9 cellular contexts compared by ENCODE assay signal in genomic region chr5:1003296-1003937, GRCh38. TPM values are rescaled to one million over a fixed set of nuclear protein-coding genes. Genes with fewer than 3 reads are reported as not detected.
DNase-seq lines count a peak whose midpoint lies in the region; ATAC-seq and TF ChIP-seq lines count a peak whose summit lies in the region.
"Had no signal": no experiment of that assay in that cellular context is flagged by ENCODE, and none has a peak within 500 bp of the region (broad histone marks: within the 10 kb centered on the region; RNA-seq: fewer than 3 reads in every experiment).

No MANE protein-coding gene starts in this region.

- H2AFZ ChIP-seq in neural progenitor cell (replicated peaks) = no peak overlapping the region

- peak; percentile 76 for DNase-seq in NCI-H2107 (lab: John Stamatoyannopoulos, UW)
- peak in 6 of 7 donors; percentile 10 to 50 (median 16) for DNase-seq in adrenal gland
- DNase-seq in neural progenitor cell (ENCODE audit: low spot score) = no peak
- DNase-seq in OCI-M2 (lab: John Stamatoyannopoulos, UW; ENCODE audit: unreplicated experiment) = no peak
- DNase-seq in GM13977 (ENCODE audit: low spot score) = no peak

- H3F3A ChIP-seq in neural progenitor cell (ENCODE audit: low read depth) = no peaks in the 10 kb centered on the region

- H3K27me3 ChIP-seq in adrenal gland (peaks cover 9% of the 10 kb centered on the region), neural progenitor cell (peaks cover 75% of the 10 kb centered on the region)

- no peak overlapping the region for H3K4me2 ChIP-seq in neural progenitor cell

- no peaks in the 10 kb centered on the region for H3K9me3 Mint-ChIP-seq in neural progenitor cell

- in situ Hi-C loops in GM13977 (cut with MboI; ENCODE audit: low pct_unique_long_range_greater_than_20kb, low sequenced_read_pairs, unreplicated experiment) = no loop called here

- H3K4me1 ChIP-seq in ES-I3 (ENCODE audit: insufficient read depth, low read length) (peaks cover 4% of the 10 kb centered on the region; the same call in 1 of the 2 replicates), adrenal gland (replicated peaks in 1 of 2) (peaks cover 0 to 12% of the 10 kb centered on the region in 2 donors), neural progenitor cell (no peaks in the 10 kb centered on the region)

- peaks cover 27% of the 10 kb centered on the region for H3K27me3 Mint-ChIP-seq in neural progenitor cell (ENCODE audit: insufficient read depth, low read depth)

- H3K36me3 ChIP-seq in ES-I3 (ENCODE audit: insufficient read depth, low read length) (no peaks in the 10 kb centered on the region), adrenal gland (replicated peaks in 1 of 2) (no peaks in the 10 kb centered on the region), neural progenitor cell (no peaks in the 10 kb centered on the region)
- H3K36me3 ChIP-seq: neutrophil had no signal

- no peak for TF ChIP-seq POLR2A in adrenal gland (IDR thresholded peaks at IDR 0.05)

- peak overlapping the region; percentile 68 for H3K4me3 Mint-ChIP-seq in neural progenitor cell

- TF ChIP-seq CTCF in adrenal gland (IDR thresholded peaks at IDR 0.05) (no peak), neural progenitor cell (IDR thresholded peaks at IDR 0.05) (no peak), GM13977 (IDR thresholded peaks at IDR 0.05; ENCODE audit: extremely low read depth, insufficient read depth, missing control alignments) (no peak)

- no peak overlapping the region for H3K27ac Mint-ChIP-seq in neural progenitor cell

- H3K9ac ChIP-seq in ES-I3 (ENCODE audit: low read depth, low read length) (peak overlapping the region; percentile 48; the same call in 1 of the 2 replicates), neural progenitor cell (no peak overlapping the region)

- 61 to 70% (median 67%) methylated on average over 20 to 21 of the region's 21 CpGs for WGBS in adrenal gland, 4 donors

- peaks cover 22% of the 10 kb centered on the region for H3K4me1 Mint-ChIP-seq in neural progenitor cell

- no peak for ATAC-seq in HG03025 (IDR thresholded peaks at IDR 0.05; ENCODE audit: low FRiP score, unreplicated experiment)
- no peak for ATAC-seq in GM18909 (IDR thresholded peaks at IDR 0.05; ENCODE audit: poor library complexity, unreplicated experiment)

- H3K4me3 ChIP-seq in adrenal gland = no peak overlapping the region
- no peak overlapping the region for H3K4me3 ChIP-seq in neural progenitor cell

- peaks cover 1% of the 10 kb centered on the region for H3K36me3 Mint-ChIP-seq in neural progenitor cell

- no peaks in the 10 kb centered on the region for H3K9me3 ChIP-seq in ES-I3 (ENCODE audit: control insufficient read depth, insufficient read depth, low read length)
- H3K9me3 ChIP-seq in adrenal gland (replicated peaks in 1 of 3) = no peaks in the 10 kb centered on the region
- no peaks in the 10 kb centered on the region for H3K9me3 ChIP-seq in neural progenitor cell (ENCODE audit: low read depth)
- H3K9me3 ChIP-seq: neutrophil had no signal

- no peaks in the 10 kb centered on the region for H4K20me1 ChIP-seq in neural progenitor cell (ENCODE audit: low read depth)

- intact Hi-C loops in adrenal gland (cut with DNase I) = loop anchor here (10.0 kb wide), 1 partner anchor 141 kb away; no protein-coding TSS in a partner anchor

- H3K79me2 ChIP-seq in neural progenitor cell (ENCODE audit: low read depth) = no peaks in the 10 kb centered on the region

- H3K27ac ChIP-seq in adrenal gland (peak overlapping the region in 1 of 5 donors; percentile 71), neural progenitor cell (no peak overlapping the region)
- H3K27ac ChIP-seq: neutrophil had no signal

RNA-seq across cellular contexts. Expression of gene NKD2, which starts 5.2 kb away (rescaled TPM):
- total RNA-seq in adrenal gland = 10 to 100 TPM in 4 of 8 donors, 1 to 10 TPM in 4; 5.9 to 25.5 (median 10.8) TPM
- polyA plus RNA-seq in adrenal gland = 10 to 100 TPM in 2 of 3 donors, under 1 TPM in 1; 0.92 to 32.8 (median 18.1) TPM
- total RNA-seq in neural progenitor cell (ENCODE audit: low replicate concordance) = 1.3 and 3.2 TPM in 2 replicates

Comparison
In these comparisons a context has a peak if more than half of its experiments do, and no peak if none do; other contexts are left out.
1. DNase-seq: peak in NCI-H2107 (single experiment) and adrenal gland (6 of 7); none in neural progenitor cell (single experiment), OCI-M2 (single experiment) and GM13977 (single experiment).